ENCODE assay signal across 8 cellular contexts in the genomic region with DNA sequence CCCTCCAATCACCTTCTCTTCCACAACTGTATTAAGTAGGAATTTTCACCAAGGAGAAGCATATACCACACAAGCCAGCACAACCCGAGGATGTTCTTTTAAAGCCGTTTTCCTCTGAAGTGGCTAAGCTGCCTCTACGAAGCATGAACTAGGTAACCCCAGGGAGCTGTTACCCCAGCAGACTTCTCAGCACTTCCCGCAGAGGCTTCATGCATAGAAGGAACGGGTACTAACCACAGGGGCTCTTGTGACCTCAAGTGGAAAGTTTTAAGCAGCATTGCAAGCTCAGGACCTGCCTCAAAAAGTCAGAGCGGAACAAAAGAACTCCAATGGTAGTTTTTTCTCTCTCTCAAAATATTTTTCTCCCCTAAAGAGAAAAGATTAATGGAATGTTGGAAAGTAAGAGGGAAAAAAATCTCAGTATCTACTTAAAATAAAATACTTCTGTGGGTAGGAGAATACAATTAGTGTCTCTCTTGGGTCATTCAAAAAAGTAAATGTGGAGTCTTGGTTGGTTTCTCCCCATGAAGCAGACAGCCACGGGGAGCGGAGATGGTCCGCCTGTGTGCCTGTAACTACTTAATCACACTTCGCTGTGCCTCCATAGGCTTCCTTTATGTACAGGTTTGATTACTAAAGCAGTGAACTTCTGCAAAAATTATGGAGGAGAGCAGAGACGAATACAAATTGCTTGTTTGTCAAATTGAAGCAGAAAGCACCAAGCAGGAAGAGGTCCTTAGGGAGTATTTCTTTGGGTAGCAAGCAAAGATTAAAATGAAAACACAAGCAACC. TPM values are rescaled to one million over a fixed set of nuclear protein-coding genes. Genes with fewer than 3 reads are reported as not detected.
DNase-seq lines count a peak whose midpoint lies in the region; ATAC-seq, FAIRE-seq and TF ChIP-seq lines count a peak whose summit lies in the region.

No MANE protein-coding gene starts in this region.

- H3K4me2 ChIP-seq in BLaER1, result peak overlapping the region; percentile 78

- H3K4me1 Mint-ChIP-seq in activated naive CD8-positive, alpha-beta T cell treated with anti-CD3 and anti-CD28 coated beads, Interleukin-2, amount 10 ng/mL, durations not matched to agents 7 days and 5 days, result peaks cover 25% of the 10 kb centered on the region

- ATAC-seq in GM21367 (IDR thresholded peaks at IDR 0.05; ENCODE audit: unreplicated experiment), result peak; percentile 94
- ATAC-seq in activated naive CD8-positive, alpha-beta T cell treated with anti-CD3 and anti-CD28 coated beads, Interleukin-2, amount 10 ng/mL, durations not matched to agents 7 days and 5 days (ENCODE audit: low read depth), result peak; percentile 98

- no peak for FAIRE-seq in kidney (lab: Jason Lieb, UNC)

- no peaks in the 10 kb centered on the region for H3K9me3 Mint-ChIP-seq in activated naive CD8-positive, alpha-beta T cell treated with anti-CD3 and anti-CD28 coated beads, Interleukin-2, amount 10 ng/mL, durations not matched to agents 7 days and 5 days

- H3K27ac Mint-ChIP-seq in activated naive CD8-positive, alpha-beta T cell treated with anti-CD3 and anti-CD28 coated beads, Interleukin-2, amount 10 ng/mL, durations not matched to agents 7 days and 5 days, result peak overlapping the region; percentile 72

- H3K4me1 ChIP-seq in BLaER1 (peaks cover 28% of the 10 kb centered on the region), kidney (ENCODE audit: control insufficient read depth in 1 of 2, insufficient read depth in 1 of 2, low read depth in 1 of 2, low read length in 2 of 2) (no peaks in the 10 kb centered on the region)

- no peaks in the 10 kb centered on the region for H3K27me3 ChIP-seq in BLaER1

- H3K36me3 Mint-ChIP-seq in activated naive CD8-positive, alpha-beta T cell treated with anti-CD3 and anti-CD28 coated beads, Interleukin-2, amount 10 ng/mL, durations not matched to agents 7 days and 5 days, result peaks cover 49% of the 10 kb centered on the region

- H3K27ac ChIP-seq in BLaER1 (peak overlapping the region; percentile 59; the same call in 1 of the 2 replicates), kidney (ENCODE audit: low read depth in 2 of 2, low read length in 2 of 2) (no peak overlapping the region)

- intact Hi-C loops in kidney (cut with DNase I), result no loop called here

- H3K36me3 ChIP-seq in BLaER1, result peaks cover 69% of the 10 kb centered on the region
- H3K36me3 ChIP-seq in kidney (ENCODE audit: control insufficient read depth in 1 of 2, insufficient read depth in 2 of 2, low read length in 2 of 2), result peaks cover 7 to 29% of the 10 kb centered on the region in 2 donors

- peak; percentile 76 to 83 for DNase-seq in Kasumi-1 (lab: John Stamatoyannopoulos, UW)
- no peak for DNase-seq in activated naive CD8-positive, alpha-beta T cell treated with anti-CD3 and anti-CD28 coated beads, Interleukin-2, amount 10 ng/mL, durations not matched to agents 7 days and 5 days
- DNase-seq in stimulated activated CD4-positive, alpha-beta T cell treated with anti-CD3 and anti-CD28 coated beads, TNF-alpha, amount 100 ng/mL, for 4 hours (ENCODE audit: low read depth in 3 of 3), result peak in 2 of 3 experiments; percentile 12 to 20
- no peak for DNase-seq in NCI-H1092 (lab: John Stamatoyannopoulos, UW)
- no peak for DNase-seq in kidney
- DNase-seq in activated effector memory CD4-positive, alpha-beta T cell treated with Interleukin-2 at 50 U/mL for 16 hours, result no peak

- peaks cover 31% of the 10 kb centered on the region for H4K20me1 ChIP-seq in BLaER1

- TF ChIP-seq CTCF in kidney (IDR thresholded peaks at IDR 0.05; ENCODE audit: borderline replicate concordance, extremely low read depth, insufficient read depth), result no peak

- peak overlapping the region; percentile 40; the same call in 1 of the 2 replicates for H3K9ac ChIP-seq in BLaER1
- no peak overlapping the region for H3K9ac ChIP-seq in kidney (ENCODE audit: low read length in 2 of 2)

- H3K4me3 ChIP-seq in BLaER1 (peak overlapping the region; percentile 12; the same call in 1 of the 2 replicates), kidney (ENCODE audit: low read length in 2 of 2) (no peak overlapping the region)

- H3K4me3 Mint-ChIP-seq in activated naive CD8-positive, alpha-beta T cell treated with anti-CD3 and anti-CD28 coated beads, Interleukin-2, amount 10 ng/mL, durations not matched to agents 7 days and 5 days, result peak overlapping the region; percentile 41

- H3K27me3 Mint-ChIP-seq in activated naive CD8-positive, alpha-beta T cell treated with anti-CD3 and anti-CD28 coated beads, Interleukin-2, amount 10 ng/mL, durations not matched to agents 7 days and 5 days, result no peaks in the 10 kb centered on the region

- H3K9me3 ChIP-seq in BLaER1, result no peaks in the 10 kb centered on the region
- no peaks in the 10 kb centered on the region for H3K9me3 ChIP-seq in kidney (ENCODE audit: control insufficient read depth in 1 of 2, low read length in 2 of 2)

- POLR2A ChIA-PET in activated naive CD8-positive, alpha-beta T cell treated with anti-CD3 and anti-CD28 coated beads, Interleukin-2, amount 10 ng/mL, durations not matched to agents 7 days and 5 days (lab: Charles Lee), result no interaction called here

RNA-seq across cellular contexts. Expression of a gene that starts 40.9 kb away (rescaled TPM):
- total RNA-seq in activated naive CD8-positive, alpha-beta T cell treated with anti-CD3 and anti-CD28 coated beads, Interleukin-2, amount 10 ng/mL, durations not matched to agents 7 days and 5 days, result 10 to 100 TPM; 20.8 to 21.1 TPM
- total RNA-seq in kidney, result 18.3 TPM
- 9.7 TPM for polyA plus RNA-seq in kidney (ENCODE audit: insufficient read depth, low read depth, low replicate concordance)

RNA-seq across cellular contexts. Expression of a gene that starts 52.0 kb away (rescaled TPM):
- 10 to 100 TPM; 39.2 to 40.0 TPM for total RNA-seq in activated naive CD8-positive, alpha-beta T cell treated with anti-CD3 and anti-CD28 coated beads, Interleukin-2, amount 10 ng/mL, durations not matched to agents 7 days and 5 days
- total RNA-seq in kidney, result 29.3 TPM
- polyA plus RNA-seq in kidney (ENCODE audit: insufficient read depth, low read depth, low replicate concordance), result 15.2 TPM

Comparison
In these comparisons a context has a peak if more than half of its experiments do, and no peak if none do; other contexts are left out.
1. DNase-seq: peak in Kasumi-1 (2 of 2) and stimulated activated CD4-positive, alpha-beta T cell treated with anti-CD3 and anti-CD28 coated beads, TNF-alpha, amount 100 ng/mL, for 4 hours (2 of 3); none in activated naive CD8-positive, alpha-beta T cell treated with anti-CD3 and anti-CD28 coated beads, Interleukin-2, amount 10 ng/mL, durations not matched to agents 7 days and 5 days (single experiment), NCI-H1092 (single experiment), kidney (single experiment) and activated effector memory CD4-positive, alpha-beta T cell treated with Interleukin-2 at 50 U/mL for 16 hours (single experiment).